Comparison of ENCODE assay signal across 9 cellular contexts in genomic region chr6:16481680-16482079, GRCh38.
DNase-seq lines count a peak whose midpoint lies in the region; ATAC-seq lines count a peak whose summit lies in the region.
"Had no signal": no experiment of that assay in that cellular context is flagged by ENCODE, and none has a peak within 500 bp of the region (broad histone marks: within the 10 kb centered on the region; RNA-seq: fewer than 3 reads in every experiment).

No MANE protein-coding gene starts in this region.

- H3K36me3 Mint-ChIP-seq in activated naive CD8-positive, alpha-beta T cell treated with anti-CD3 and anti-CD28 coated beads for 36 hours: peaks cover 70% of the 10 kb centered on the region

- H3K4me3 Mint-ChIP-seq in activated naive CD8-positive, alpha-beta T cell treated with anti-CD3 and anti-CD28 coated beads for 36 hours: peak overlapping the region; percentile 43
- H3K4me3 Mint-ChIP-seq: nephron had no signal

- no peaks in the 10 kb centered on the region for H3K9me3 Mint-ChIP-seq in activated naive CD8-positive, alpha-beta T cell treated with anti-CD3 and anti-CD28 coated beads for 36 hours

- no peaks in the 10 kb centered on the region for H3K27me3 Mint-ChIP-seq in activated naive CD8-positive, alpha-beta T cell treated with anti-CD3 and anti-CD28 coated beads for 36 hours

- peak overlapping the region; percentile 93 for H3K27ac Mint-ChIP-seq in activated naive CD8-positive, alpha-beta T cell treated with anti-CD3 and anti-CD28 coated beads for 36 hours
- H3K27ac Mint-ChIP-seq: nephron had no signal

- peak; percentile 39 for DNase-seq in activated CD4-positive, alpha-beta T cell treated with anti-CD3 and anti-CD28 coated beads for 1 hour
- DNase-seq in activated naive CD8-positive, alpha-beta T cell treated with anti-CD3 and anti-CD28 coated beads for 36 hours: peak; percentile 48
- peak; percentile 31 to 32 for DNase-seq in stimulated activated CD8-positive, alpha-beta memory T cell treated with anti-CD3 and anti-CD28 coated beads, Interleukin-4, amount 100 ng/mL, for 4 hours (ENCODE audit: low read depth in 2 of 2, low spot score in 1 of 2)
- DNase-seq in DMS53 treated with DMSO at 0.1 percent for 48 hours (lab: John Stamatoyannopoulos, UW; ENCODE audit: unreplicated experiment) (no peak), MV-4-11 (lab: John Stamatoyannopoulos, UW) (no peak)

- H3K4me1 Mint-ChIP-seq in activated naive CD8-positive, alpha-beta T cell treated with anti-CD3 and anti-CD28 coated beads for 36 hours: peaks cover 76% of the 10 kb centered on the region
- H3K4me1 Mint-ChIP-seq: nephron had no signal

- peak; percentile 37 for ATAC-seq in GM21619 (IDR thresholded peaks at IDR 0.05; ENCODE audit: unreplicated experiment)
- no peak for ATAC-seq in HG03280 (IDR thresholded peaks at IDR 0.05; ENCODE audit: unreplicated experiment)
- no peak for ATAC-seq in GM18511 (IDR thresholded peaks at IDR 0.05; ENCODE audit: unreplicated experiment)

Comparison
In these comparisons a context has a peak if more than half of its experiments do, and no peak if none do; other contexts are left out.
1. DNase-seq: peak in activated CD4-positive, alpha-beta T cell treated with anti-CD3 and anti-CD28 coated beads for 1 hour (single experiment), activated naive CD8-positive, alpha-beta T cell treated with anti-CD3 and anti-CD28 coated beads for 36 hours (single experiment) and stimulated activated CD8-positive, alpha-beta memory T cell treated with anti-CD3 and anti-CD28 coated beads, Interleukin-4, amount 100 ng/mL, for 4 hours (2 of 2); none in DMS53 treated with DMSO at 0.1 percent for 48 hours (single experiment) and MV-4-11 (single experiment).